Comparison of ENCODE assay signal across 1 cellular context in the genomic region with DNA sequence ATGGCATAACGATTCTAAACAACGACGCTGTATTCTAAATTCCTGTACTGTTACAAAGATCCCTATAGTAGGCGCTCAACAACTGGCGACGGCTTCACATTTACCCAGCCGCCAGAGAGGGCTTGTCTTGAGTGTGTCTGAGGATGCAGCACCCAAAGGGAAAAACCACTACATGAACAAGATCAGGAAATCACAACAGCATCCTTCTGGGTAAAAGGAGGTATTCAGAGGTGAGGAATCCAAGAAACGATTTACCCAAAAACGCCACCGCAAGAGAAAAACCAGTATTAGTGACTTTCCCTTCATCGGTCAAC.
TF ChIP-seq lines count a peak whose summit lies in the region.

No MANE protein-coding gene starts in this region.

TF ChIP-seq in Ishikawa, 13 proteins besides CTCF, POLR2A, EP300 and RAD21 (continued from another document):
- TF ChIP-seq, protein P1, sequence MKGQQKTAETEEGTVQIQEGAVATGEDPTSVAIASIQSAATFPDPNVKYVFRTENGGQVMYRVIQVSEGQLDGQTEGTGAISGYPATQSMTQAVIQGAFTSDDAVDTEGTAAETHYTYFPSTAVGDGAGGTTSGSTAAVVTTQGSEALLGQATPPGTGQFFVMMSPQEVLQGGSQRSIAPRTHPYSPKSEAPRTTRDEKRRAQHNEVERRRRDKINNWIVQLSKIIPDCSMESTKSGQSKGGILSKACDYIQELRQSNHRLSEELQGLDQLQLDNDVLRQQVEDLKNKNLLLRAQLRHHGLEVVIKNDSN (IDR thresholded peaks at IDR 0.05) = no peak
- TF ChIP-seq NFIC (IDR thresholded peaks at IDR 0.05) = no peak
- TF ChIP-seq EGR1 (IDR thresholded peaks at IDR 0.05) = no peak
- TF ChIP-seq TCF12 (IDR thresholded peaks at IDR 0.05; ENCODE audit: low read depth) = no peak
- TF ChIP-seq YY1 (IDR thresholded peaks at IDR 0.05; ENCODE audit: low read depth) = no peak
TF ChIP-seq in Ishikawa: peak in this region for 0.
